ENCODE assay signal across 8 cellular contexts in the genomic region with DNA sequence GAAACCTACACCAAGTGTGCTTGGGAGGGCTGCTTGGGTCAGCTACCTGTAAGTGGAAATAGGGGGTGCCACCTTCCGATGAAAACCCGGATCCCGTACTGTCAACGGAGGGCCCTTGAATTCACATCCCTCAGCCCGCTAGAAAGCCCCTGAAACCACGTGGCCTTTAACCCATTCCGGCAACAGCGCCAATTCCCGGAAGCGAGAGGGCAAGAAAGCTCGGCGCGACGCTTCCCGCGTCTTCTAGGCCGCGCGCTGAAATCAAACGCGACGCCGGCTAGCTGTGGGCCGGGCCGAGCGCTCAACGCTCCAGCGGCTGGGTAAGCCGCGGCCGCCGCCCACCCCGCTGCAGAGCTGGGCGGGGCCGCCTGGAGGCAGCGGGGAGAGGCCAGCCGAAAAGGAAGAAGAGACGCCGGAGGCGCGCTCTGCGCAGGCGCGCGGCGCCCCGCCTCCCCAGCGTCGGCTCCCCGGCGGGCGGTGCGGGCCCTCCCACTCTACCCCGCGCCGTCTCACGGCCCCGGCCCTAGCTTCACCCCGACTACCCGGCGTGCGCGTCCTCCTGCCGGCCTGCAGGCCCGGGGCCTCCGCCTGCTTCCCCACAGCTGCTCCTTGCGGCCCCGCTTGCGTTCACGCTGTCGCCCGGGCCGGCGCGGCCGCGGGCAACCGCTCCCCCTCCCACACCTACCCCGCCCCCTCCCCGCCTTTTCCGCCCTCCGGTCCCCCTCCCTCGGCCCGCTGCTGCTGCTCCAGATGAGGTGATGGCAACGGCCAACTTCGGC. TPM values are rescaled to one million over a fixed set of nuclear protein-coding genes. Genes with fewer than 3 reads are reported as not detected.
DNase-seq lines count a peak whose midpoint lies in the region; ATAC-seq lines count a peak whose summit lies in the region.

TSS of gene KIF2A (plus strand) at position 492 of the 779 bp plus-strand sequence. CDS start at position 759, 267 bp downstream.

- H3K4me1 ChIP-seq in HUES48 (ENCODE audit: control insufficient read depth, insufficient read depth, low read length) = peaks cover 12% of the 10 kb centered on the region
- no peaks in the 10 kb centered on the region for H3K4me1 ChIP-seq in NT2/D1 (ENCODE audit: insufficient read depth, insufficient read length)
- peaks cover 6% of the 10 kb centered on the region for H3K4me1 ChIP-seq in endocrine pancreas (ENCODE audit: control insufficient read depth, insufficient read depth, low read length)
- H3K4me1 ChIP-seq in mesendoderm (ENCODE audit: control insufficient read depth, low read depth, low read length) = peaks cover 6% of the 10 kb centered on the region

- no peak within 1 kb of the TSS for H2BK15ac ChIP-seq in mesendoderm (replicated peaks; ENCODE audit: low read depth)

- H2BK5ac ChIP-seq in mesendoderm (ENCODE audit: low read length) = peak within 1 kb of the TSS; percentile 93

- H3K36me3 Mint-ChIP-seq in activated CD8-positive, alpha-beta memory T cell treated with anti-CD3 and anti-CD28 coated beads, Interleukin-2, amount 10 ng/mL, durations not matched to agents 7 days and 5 days = peaks cover 35% of the 10 kb centered on the region

- H4K5ac ChIP-seq in mesendoderm (ENCODE audit: low read length) = peak within 1 kb of the TSS; percentile 88

- H3K9ac ChIP-seq in HUES48 (ENCODE audit: low read depth, low read length) (peak within 1 kb of the TSS; percentile 86), NT2/D1 (ENCODE audit: insufficient read length, low read depth) (peak within 1 kb of the TSS; percentile 92), endocrine pancreas (ENCODE audit: control insufficient read depth, insufficient read depth, low read length) (peak within 1 kb of the TSS; percentile 76), mesendoderm (ENCODE audit: low read length) (peak within 1 kb of the TSS; percentile 92)

- no peaks in the 10 kb centered on the region for H3K9me3 Mint-ChIP-seq in activated CD8-positive, alpha-beta memory T cell treated with anti-CD3 and anti-CD28 coated beads, Interleukin-2, amount 10 ng/mL, durations not matched to agents 7 days and 5 days (ENCODE audit: low read depth)

- H3K4ac ChIP-seq in mesendoderm (ENCODE audit: low read depth, low read length) = peak within 1 kb of the TSS; percentile 96

- H3K79me1 ChIP-seq in mesendoderm (ENCODE audit: low read length) = no peaks in the 10 kb centered on the region

- H3K4me3 Mint-ChIP-seq in activated CD8-positive, alpha-beta memory T cell treated with anti-CD3 and anti-CD28 coated beads, Interleukin-2, amount 10 ng/mL, durations not matched to agents 7 days and 5 days = peak within 1 kb of the TSS; percentile 99

- peak within 1 kb of the TSS; percentile 94 for H3K27ac ChIP-seq in HUES48 (ENCODE audit: low read depth, low read length)
- H3K27ac ChIP-seq in mesendoderm (ENCODE audit: low read depth, low read length) = peak within 1 kb of the TSS; percentile 99

- peak within 1 kb of the TSS; percentile 98 for H3K27ac Mint-ChIP-seq in activated CD8-positive, alpha-beta memory T cell treated with anti-CD3 and anti-CD28 coated beads, Interleukin-2, amount 10 ng/mL, durations not matched to agents 7 days and 5 days

- H3K4me2 ChIP-seq in mesendoderm (ENCODE audit: low read length) = peak within 1 kb of the TSS; percentile 74

- ATAC-seq in GM21423 (IDR thresholded peaks at IDR 0.05; ENCODE audit: unreplicated experiment) = peak; percentile 91
- ATAC-seq in activated CD8-positive, alpha-beta memory T cell treated with anti-CD3 and anti-CD28 coated beads, Interleukin-2, amount 10 ng/mL, durations not matched to agents 7 days and 5 days = peak; percentile 89

- no peaks in the 10 kb centered on the region for H3K27me3 ChIP-seq in HUES48 (ENCODE audit: control insufficient read depth, insufficient read depth, low read length)
- H3K27me3 ChIP-seq in NT2/D1 (ENCODE audit: insufficient read depth, insufficient read length) = no peaks in the 10 kb centered on the region
- H3K27me3 ChIP-seq in endocrine pancreas (ENCODE audit: control insufficient read depth, insufficient read depth, low read length) = no peaks in the 10 kb centered on the region
- H3K27me3 ChIP-seq in mesendoderm (ENCODE audit: insufficient read depth, low read length, poor library complexity) = no peaks in the 10 kb centered on the region

- H3K23ac ChIP-seq in mesendoderm (ENCODE audit: low read length) = peak within 1 kb of the TSS; percentile 29

- CTCF ChIA-PET in activated CD8-positive, alpha-beta memory T cell treated with anti-CD3 and anti-CD28 coated beads, Interleukin-2, amount 10 ng/mL, durations not matched to agents 7 days and 5 days (lab: Charles Lee) = interaction anchor here (0.6 to 1.9 kb wide), 15 partner anchors 9 to 98 kb away, joined by 3 to 17 read pairs (median 4); partner anchors contain the start of gene DIMT1

- H3K79me2 ChIP-seq in mesendoderm (ENCODE audit: control insufficient read depth, insufficient read depth, low read length) = peaks cover 41% of the 10 kb centered on the region

- H2AK5ac ChIP-seq in mesendoderm (ENCODE audit: low read length) = no peak within 1 kb of the TSS

- H3K4me3 ChIP-seq in HUES48 (ENCODE audit: low read depth, low read length) = peak within 1 kb of the TSS; percentile 98
- peak within 1 kb of the TSS; percentile 66 for H3K4me3 ChIP-seq in NT2/D1 (ENCODE audit: insufficient read length, low read depth)
- H3K4me3 ChIP-seq in endocrine pancreas (ENCODE audit: control insufficient read depth, insufficient read depth, low read length) = peak within 1 kb of the TSS; percentile 93
- H3K4me3 ChIP-seq in mesendoderm (ENCODE audit: low read length) = peak within 1 kb of the TSS; percentile 82

- peak within 1 kb of the TSS; percentile 89 for H2BK120ac ChIP-seq in mesendoderm (ENCODE audit: low read depth, low read length)

- no CpG with 5 or more reads among the region's 86 CpGs for WGBS in mesendoderm (ENCODE audit: extremely low coverage, insufficient coverage, low lambda C conversion rate)

- H3K27me3 Mint-ChIP-seq in activated CD8-positive, alpha-beta memory T cell treated with anti-CD3 and anti-CD28 coated beads, Interleukin-2, amount 10 ng/mL, durations not matched to agents 7 days and 5 days = no peaks in the 10 kb centered on the region

- H3K36me3 ChIP-seq in HUES48 (ENCODE audit: control insufficient read depth, insufficient read depth, low read length) (peaks cover 15% of the 10 kb centered on the region), NT2/D1 (ENCODE audit: insufficient read depth, insufficient read length, low read length) (peaks cover 12% of the 10 kb centered on the region), endocrine pancreas (ENCODE audit: control insufficient read depth, insufficient read depth, low read length) (no peaks in the 10 kb centered on the region), mesendoderm (ENCODE audit: control insufficient read depth, insufficient read depth, low read length) (peaks cover 1% of the 10 kb centered on the region)

- H3K18ac ChIP-seq in mesendoderm (ENCODE audit: low read length) = peak within 1 kb of the TSS; percentile 100

- H4K8ac ChIP-seq in mesendoderm (ENCODE audit: low read depth, low read length) = peak within 1 kb of the TSS; percentile 43

- peak within 1 kb of the TSS; percentile 93 for H3K56ac ChIP-seq in mesendoderm (ENCODE audit: low read length)

- no peaks in the 10 kb centered on the region for H3K9me3 ChIP-seq in HUES48 (ENCODE audit: control insufficient read depth, insufficient read depth, low read length)
- no peaks in the 10 kb centered on the region for H3K9me3 ChIP-seq in NT2/D1 (ENCODE audit: insufficient read depth, low read length)
- no peaks in the 10 kb centered on the region for H3K9me3 ChIP-seq in endocrine pancreas (ENCODE audit: control insufficient read depth, low read length)

- DNase-seq in D341Med (ENCODE audit: low spot score) (peak; percentile 97), NT2/D1 (ENCODE audit: low read depth, low spot score) (peak; percentile 80), mesendoderm (peak; percentile 98)
- DNase-seq in activated CD8-positive, alpha-beta memory T cell treated with anti-CD3 and anti-CD28 coated beads, Interleukin-2, amount 10 ng/mL, durations not matched to agents 7 days and 5 days = peak; percentile 97
- DNase-seq in stimulated activated CD8-positive, alpha-beta memory T cell treated with anti-CD3 and anti-CD28 coated beads, Interleukin-12 subunit alpha, Interleukin-12 subunit beta, amount 100 ng/mL, for 4 hours (ENCODE audit: low read depth) = peak; percentile 90

- peaks cover 53% of the 10 kb centered on the region for H3K4me1 Mint-ChIP-seq in activated CD8-positive, alpha-beta memory T cell treated with anti-CD3 and anti-CD28 coated beads, Interleukin-2, amount 10 ng/mL, durations not matched to agents 7 days and 5 days

RNA-seq across cellular contexts. Expression of gene KIF2A, which starts in this region (rescaled TPM):
- 100 to 1,000 TPM; 194 to 225 TPM for total RNA-seq in activated CD8-positive, alpha-beta memory T cell treated with anti-CD3 and anti-CD28 coated beads, Interleukin-2, amount 10 ng/mL, durations not matched to agents 7 days and 5 days
- polyA plus RNA-seq in mesendoderm (2013, experiment 1 of 2) = 105 TPM
- 106 TPM for polyA plus RNA-seq in mesendoderm (2013, experiment 2 of 2)

Comparison
In these comparisons a context has a peak if more than half of its experiments do, and no peak if none do; other contexts are left out.
1. Peak in every context shown above with its lines: DNase-seq, ATAC-seq, H3K4me3 ChIP-seq and H3K27ac ChIP-seq.